ENCODE assay signal across 25 cellular contexts in the genomic region with DNA sequence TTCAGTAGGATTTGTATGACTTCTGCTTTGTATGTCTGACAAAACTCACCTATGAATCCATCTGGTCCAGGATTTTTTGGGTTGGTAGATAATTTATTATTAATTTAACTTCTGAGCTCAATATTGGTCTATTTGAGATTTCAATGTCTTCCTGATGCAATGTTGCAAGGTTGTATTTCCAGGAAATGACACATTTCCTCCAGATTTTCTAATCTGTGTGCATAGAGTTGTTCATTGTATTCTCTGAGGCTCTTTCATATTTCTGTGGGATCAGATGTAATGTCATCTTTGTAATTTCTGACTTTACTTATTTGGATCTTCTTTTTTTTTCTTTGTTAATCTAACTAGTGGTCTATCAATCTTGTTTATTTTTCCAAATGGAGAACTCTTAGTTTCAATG.
"Had no signal": no experiment of that assay in that cellular context is flagged by ENCODE, and none has a peak within 500 bp of the region (broad histone marks: within the 10 kb centered on the region; RNA-seq: fewer than 3 reads in every experiment).

No MANE protein-coding gene starts in this region.

- H3K4me3 Mint-ChIP-seq: activated CD4-positive, alpha-beta T cell treated with anti-CD3 and anti-CD28 coated beads, Interleukin-2, amount 10 ng/mL, durations not matched to agents 7 days and 5 days; activated CD8-positive, alpha-beta memory T cell treated with anti-CD3 and anti-CD28 coated beads, Interleukin-2, amount 10 ng/mL, durations not matched to agents 7 days and 5 days; activated CD8-positive, alpha-beta T cell treated with anti-CD3 and anti-CD28 coated beads for 36 hours; activated naive CD8-positive, alpha-beta T cell treated with anti-CD3 and anti-CD28 coated beads, Interleukin-2, amount 50 U/mL, for 24 hours; activated T-helper 1 cell treated with anti-CD3 and anti-CD28 coated beads, Interleukin-12 subunit alpha, Interleukin-12 subunit beta, Interleukin-2, Interleukin-4 antibody, amounts not matched to agents 30 ng/mL and 10 ng/mL and 1 ng/mL, durations not matched to agents 14 hours and 24 hours and 36 hours; nephron progenitor cell; type B pancreatic cell had no signal

- H3K4me3 ChIP-seq: dorsolateral prefrontal cortex, gastrocnemius medialis, pancreas, psoas muscle, right atrium auricular region, thoracic aorta had no signal

- H3K27ac Mint-ChIP-seq: activated CD4-positive, alpha-beta T cell treated with anti-CD3 and anti-CD28 coated beads, Interleukin-2, amount 10 ng/mL, durations not matched to agents 7 days and 5 days; activated CD8-positive, alpha-beta memory T cell treated with anti-CD3 and anti-CD28 coated beads, Interleukin-2, amount 10 ng/mL, durations not matched to agents 7 days and 5 days; activated CD8-positive, alpha-beta T cell treated with anti-CD3 and anti-CD28 coated beads for 36 hours; activated naive CD8-positive, alpha-beta T cell treated with anti-CD3 and anti-CD28 coated beads, Interleukin-2, amount 50 U/mL, for 24 hours; activated T-helper 1 cell treated with anti-CD3 and anti-CD28 coated beads, Interleukin-12 subunit alpha, Interleukin-12 subunit beta, Interleukin-2, Interleukin-4 antibody, amounts not matched to agents 30 ng/mL and 10 ng/mL and 1 ng/mL, durations not matched to agents 14 hours and 24 hours and 36 hours; nephron progenitor cell; type B pancreatic cell had no signal

- DNase-seq: activated CD4-positive, alpha-beta T cell treated with anti-CD3 and anti-CD28 coated beads, Interleukin-2, amount 10 ng/mL, durations not matched to agents 7 days and 5 days; activated CD4-positive, CD25-positive, alpha-beta regulatory T cell treated with anti-CD3 and anti-CD28 coated beads, Interleukin-2, amount 50 U/mL, for 72 hours; activated CD8-positive, alpha-beta memory T cell treated with anti-CD3 and anti-CD28 coated beads, Interleukin-2, amount 10 ng/mL, durations not matched to agents 7 days and 5 days; activated CD8-positive, alpha-beta T cell treated with anti-CD3 and anti-CD28 coated beads for 36 hours; activated gamma-delta T cell; activated naive CD4-positive, alpha-beta T cell treated with anti-CD3 and anti-CD28 coated beads, Interleukin-2, amount 50 U/mL, for 16 hours; activated naive CD8-positive, alpha-beta T cell treated with anti-CD3 and anti-CD28 coated beads, Interleukin-2, amount 50 U/mL, for 24 hours; activated T-cell treated with anti-CD3 and anti-CD28 coated beads for 4 hours; dorsolateral prefrontal cortex; gastrocnemius medialis; islet precursor cell; left cardiac atrium; mesenchymal stem cell; nephron progenitor cell; pancreas; psoas muscle; stimulated activated CD4-positive, alpha-beta T cell treated with anti-CD3 and anti-CD28 coated beads, Interleukin-4, amount 100 ng/mL, for 24 hours; stimulated activated naive CD4-positive, alpha-beta T cell treated with Interleukin-2 at 50 U/mL for 16 hours; T-helper 1 cell; WERI-Rb-1 had no signal

- FAIRE-seq: pancreas, TTC549 had no signal

- H3K4me1 Mint-ChIP-seq: activated CD4-positive, alpha-beta T cell treated with anti-CD3 and anti-CD28 coated beads, Interleukin-2, amount 10 ng/mL, durations not matched to agents 7 days and 5 days; activated CD8-positive, alpha-beta memory T cell treated with anti-CD3 and anti-CD28 coated beads, Interleukin-2, amount 10 ng/mL, durations not matched to agents 7 days and 5 days; activated naive CD8-positive, alpha-beta T cell treated with anti-CD3 and anti-CD28 coated beads, Interleukin-2, amount 50 U/mL, for 24 hours had no signal

- H3K27me3 Mint-ChIP-seq: activated CD4-positive, alpha-beta T cell treated with anti-CD3 and anti-CD28 coated beads, Interleukin-2, amount 10 ng/mL, durations not matched to agents 7 days and 5 days; activated CD8-positive, alpha-beta memory T cell treated with anti-CD3 and anti-CD28 coated beads, Interleukin-2, amount 10 ng/mL, durations not matched to agents 7 days and 5 days had no signal

- H3K27ac ChIP-seq: dorsolateral prefrontal cortex, gastrocnemius medialis, pancreas, psoas muscle, right atrium auricular region, thoracic aorta, WERI-Rb-1 had no signal

- H3K36me3 Mint-ChIP-seq: activated CD8-positive, alpha-beta memory T cell treated with anti-CD3 and anti-CD28 coated beads, Interleukin-2, amount 10 ng/mL, durations not matched to agents 7 days and 5 days; type B pancreatic cell had no signal

- ATAC-seq: activated CD8-positive, alpha-beta memory T cell treated with anti-CD3 and anti-CD28 coated beads, Interleukin-2, amount 10 ng/mL, durations not matched to agents 7 days and 5 days; activated CD8-positive, alpha-beta T cell treated with anti-CD3 and anti-CD28 coated beads for 36 hours; activated naive CD8-positive, alpha-beta T cell treated with anti-CD3 and anti-CD28 coated beads, Interleukin-2, amount 50 U/mL, for 24 hours; gastrocnemius medialis; left cardiac atrium; pancreas; psoas muscle had no signal
